24 cellular contexts compared by ENCODE assay signal in genomic region chr6:49269190-49269589, GRCh38.
DNase-seq lines count a peak whose midpoint lies in the region; TF ChIP-seq lines count a peak whose summit lies in the region.
"Had no signal": no experiment of that assay in that cellular context is flagged by ENCODE, and none has a peak within 500 bp of the region (broad histone marks: within the 10 kb centered on the region; RNA-seq: fewer than 3 reads in every experiment).

No MANE protein-coding gene starts in this region.

- H3K36me3 ChIP-seq in GM23248 (ENCODE audit: low read depth) (no peaks in the 10 kb centered on the region), Karpas-422 (ENCODE audit: insufficient read depth, low read length) (no peaks in the 10 kb centered on the region)
- H3K36me3 ChIP-seq: lower lobe of right lung, prostate gland had no signal

- no peaks in the 10 kb centered on the region for H3K4me1 ChIP-seq in GM23248 (ENCODE audit: insufficient read depth)
- no peaks in the 10 kb centered on the region for H3K4me1 ChIP-seq in Karpas-422 (ENCODE audit: low read length)
- H3K4me1 ChIP-seq: lower lobe of right lung, prostate gland had no signal

- H3K27me3 ChIP-seq in GM23248 (replicated peaks; ENCODE audit: insufficient read depth) = no peaks in the 10 kb centered on the region
- no peaks in the 10 kb centered on the region for H3K27me3 ChIP-seq in Karpas-422 (ENCODE audit: low read length)

- 1 to 4% methylated on average over 2 of the region's 2 CpGs for WGBS in GM23248 (ENCODE audit: low coverage in 1 of 2, low lambda C conversion rate in 2 of 2, missing lambda C conversion rate in 2 of 2), 2 experiments

- H3F3A ChIP-seq in GM23248 (ENCODE audit: insufficient read depth) = no peaks in the 10 kb centered on the region

- DNase-seq in GM23248 (peak; percentile 63), RPMI7951 (ENCODE audit: low read depth) (peak; percentile 25), fibroblast of mammary gland (ENCODE audit: low read depth) (peak; percentile 56), stromal cell of bone marrow (ENCODE audit: low read depth) (peak; percentile 41), Karpas-422 (no peak), medulla oblongata (ENCODE audit: extremely low spot score) (no peak), activated T-cell treated with anti-CD3 and anti-CD28 coated beads for 4 hours (no peak)
- DNase-seq: activated B cell treated with CpG ODN at 0.5 μM for 24 hours; activated CD4-positive, alpha-beta T cell treated with anti-CD3 and anti-CD28 coated beads, Interleukin-2, amount 50 U/mL, for 4 hours; activated CD8-positive, alpha-beta memory T cell treated with anti-CD3 and anti-CD28 coated beads, Interleukin-2, amount 50 U/mL, for 4 hours; activated naive CD8-positive, alpha-beta T cell treated with anti-CD3 and anti-CD28 coated beads for 36 hours; AML-193; CD8-positive, alpha-beta memory T cell; DMS53; hypothalamus; islet precursor cell; lower lobe of right lung; NCI-H1417; NCI-H2107; NCI-H510A had no signal

- H3K9me2 ChIP-seq in GM23248 (ENCODE audit: insufficient read depth) (no peaks in the 10 kb centered on the region), Karpas-422 (replicated peaks; ENCODE audit: insufficient read depth, low read length) (no peaks in the 10 kb centered on the region)

- no peak overlapping the region for H3K4me2 ChIP-seq in GM23248 (ENCODE audit: unreplicated experiment)
- no peak overlapping the region for H3K4me2 ChIP-seq in Karpas-422 (ENCODE audit: low read depth, low read length, poor library complexity, severe bottlenecking)

- H3K4me3 ChIP-seq in GM23248 (no peak overlapping the region), fibroblast of mammary gland (ENCODE audit: control insufficient read depth, low read depth, low read length) (no peak overlapping the region), Karpas-422 (ENCODE audit: low read length) (no peak overlapping the region)
- H3K4me3 ChIP-seq: coronary artery, GM12878, lower lobe of right lung, prostate gland, skin epidermis had no signal

- H4K20me1 ChIP-seq in GM23248 (ENCODE audit: insufficient read depth) = no peaks in the 10 kb centered on the region
- no peaks in the 10 kb centered on the region for H4K20me1 ChIP-seq in Karpas-422 (ENCODE audit: insufficient read depth, low read depth, low read length)

- H3K27ac ChIP-seq in GM23248 = no peak overlapping the region
- no peak overlapping the region for H3K27ac ChIP-seq in Karpas-422 (ENCODE audit: low read length)
- H3K27ac ChIP-seq: coronary artery, lower lobe of right lung, prostate gland, skin epidermis had no signal

- H2AFZ ChIP-seq in GM23248 (no peak overlapping the region), Karpas-422 (ENCODE audit: low read length) (no peak overlapping the region)

- H3K9me3 ChIP-seq in GM23248 (ENCODE audit: low read depth) (no peaks in the 10 kb centered on the region), Karpas-422 (ENCODE audit: low read length) (no peaks in the 10 kb centered on the region)
- H3K9me3 ChIP-seq: lower lobe of right lung, prostate gland had no signal

- TF ChIP-seq CTCF in fibroblast of mammary gland (conservative IDR thresholded peaks at IDR 0.05; ENCODE audit: control insufficient read depth, insufficient read depth, low read depth, low read length) = no peak

- H3K79me2 ChIP-seq in GM23248 (ENCODE audit: insufficient read depth) (no peaks in the 10 kb centered on the region), Karpas-422 (ENCODE audit: low read length) (no peaks in the 10 kb centered on the region)

- in situ Hi-C loops in GM23248 (cut with MboI) = no loop called here

- no peak overlapping the region for H3K9ac ChIP-seq in GM23248
- H3K9ac ChIP-seq in Karpas-422 (ENCODE audit: low read length) = no peak overlapping the region

Comparison
In these comparisons a context has a peak if more than half of its experiments do, and no peak if none do; other contexts are left out.
1. DNase-seq: peak in GM23248 (single experiment), RPMI7951 (single experiment), fibroblast of mammary gland (single experiment) and stromal cell of bone marrow (single experiment); none in Karpas-422 (single experiment), medulla oblongata (single experiment) and activated T-cell treated with anti-CD3 and anti-CD28 coated beads for 4 hours (single experiment).